26 cellular contexts compared by ENCODE assay signal in genomic region chr6:74518035-74518434, GRCh38.
"Had no signal": no experiment of that assay in that cellular context is flagged by ENCODE, and none has a peak within 500 bp of the region (broad histone marks: within the 10 kb centered on the region; RNA-seq: fewer than 3 reads in every experiment).

No MANE protein-coding gene starts in this region.

- H3K4me2 ChIP-seq: hepatocyte had no signal

- H3K4me3 Mint-ChIP-seq: dendritic cell treated with granulocyte-macrophage colony-stimulating factor and Interleukin-4, amounts not matched to agents 40 ng/mL and 50 ng/mL, for 4 days; effector memory CD8-positive, alpha-beta T cell; endodermal cell had no signal

- H3K4me3 ChIP-seq: colonic mucosa, coronary artery, dorsolateral prefrontal cortex, esophagus muscularis mucosa, esophagus squamous epithelium, gastrocnemius medialis, gastroesophageal sphincter, heart left ventricle, heart right ventricle, hepatocyte had no signal

- H3K4me1 Mint-ChIP-seq: endodermal cell had no signal

- ATAC-seq: effector memory CD8-positive, alpha-beta T cell; esophagus mucosa; foreskin keratinocyte; gastrocnemius medialis; gastroesophageal sphincter; heart left ventricle; heart right ventricle had no signal

- DNase-seq: colonic mucosa; cortex of kidney; dermis blood vessel endothelial cell; dorsolateral prefrontal cortex; effector CD4-positive, alpha-beta T cell; effector CD8-positive, alpha-beta T cell; effector memory CD4-positive, alpha-beta T cell; effector memory CD8-positive, alpha-beta T cell; endodermal cell; erythroblast; esophagus squamous epithelium; foreskin fibroblast; foreskin keratinocyte; foreskin melanocyte; gastrocnemius medialis; glutamatergic neuron; head of caudate nucleus; heart left ventricle; heart right ventricle had no signal

- H3K9me3 ChIP-seq: colonic mucosa, esophagus squamous epithelium had no signal

- H3K27me3 Mint-ChIP-seq: dendritic cell treated with granulocyte-macrophage colony-stimulating factor and Interleukin-4, amounts not matched to agents 40 ng/mL and 50 ng/mL, for 4 days; effector memory CD8-positive, alpha-beta T cell had no signal

- H2AFZ ChIP-seq: hepatocyte had no signal

- H3K27me3 ChIP-seq: colonic mucosa, dorsolateral prefrontal cortex, esophagus muscularis mucosa, esophagus squamous epithelium, foreskin keratinocyte, gastrocnemius medialis, gastroesophageal sphincter, heart left ventricle, heart right ventricle, hepatocyte had no signal

- H3K36me3 ChIP-seq: colonic mucosa, esophagus muscularis mucosa, esophagus squamous epithelium, gastrocnemius medialis, gastroesophageal sphincter, heart left ventricle, heart right ventricle had no signal

- H3K4me1 ChIP-seq: colonic mucosa, esophagus muscularis mucosa, esophagus squamous epithelium, gastrocnemius medialis, gastroesophageal sphincter, heart left ventricle, heart right ventricle had no signal

- H3K27ac Mint-ChIP-seq: dendritic cell treated with granulocyte-macrophage colony-stimulating factor and Interleukin-4, amounts not matched to agents 40 ng/mL and 50 ng/mL, for 4 days; effector memory CD8-positive, alpha-beta T cell; endodermal cell had no signal

- H3K79me2 ChIP-seq: hepatocyte had no signal

- H3K27ac ChIP-seq: colonic mucosa, coronary artery, dorsolateral prefrontal cortex, epithelial cell of prostate, esophagus muscularis mucosa, esophagus squamous epithelium, foreskin keratinocyte, gastrocnemius medialis, gastroesophageal sphincter, heart left ventricle, heart right ventricle, hepatocyte had no signal
